In genomic region chr20:53890434-53891305, GRCh38 we compare ENCODE assay signal across 18 cellular contexts.
DNase-seq lines count a peak whose midpoint lies in the region; ATAC-seq, FAIRE-seq and TF ChIP-seq lines count a peak whose summit lies in the region.
"Had no signal": no experiment of that assay in that cellular context is flagged by ENCODE, and none has a peak within 500 bp of the region (broad histone marks: within the 10 kb centered on the region; RNA-seq: fewer than 3 reads in every experiment).

No MANE protein-coding gene starts in this region.

- TF ChIP-seq CTCF in K562 (IDR thresholded peaks at IDR 0.05 in 2 of 3, conservative IDR thresholded peaks at IDR 0.05 in 1 of 3; ENCODE audit: insufficient read depth in 2 of 3, low read depth in 1 of 3, low read length in 3 of 3) (no peak), mucosa of descending colon (IDR thresholded peaks at IDR 0.05) (no peak)

- no peak overlapping the region for H3K9ac ChIP-seq in K562 (ENCODE audit: insufficient read depth in 1 of 2, low read depth in 2 of 2, low read length in 2 of 2)

- no peak for FAIRE-seq in K562 (lab: Jason Lieb, UNC)
- FAIRE-seq: islet of Langerhans had no signal

- H3K4me3 Mint-ChIP-seq in activated T-helper 17 cell treated with anti-CD3 and anti-CD28 coated beads, Interleukin-2, amount 50 U/mL, for 72 hours, result no peak overlapping the region
- H3K4me3 Mint-ChIP-seq: WTC11 had no signal

- H3K9me1 ChIP-seq in K562 (ENCODE audit: control insufficient read depth, insufficient read depth, low read length), result no peaks in the 10 kb centered on the region

- BruUV-seq in K562 (replicated peaks; lab: Mats Ljungman, UMichigan), result no TSS peak

- ATAC-seq in K562 (no peak), mucosa of descending colon (peak; percentile 62), HG03280 (IDR thresholded peaks at IDR 0.05; ENCODE audit: unreplicated experiment) (no peak)
- no peak for ATAC-seq in activated T-helper 17 cell treated with anti-CD3 and anti-CD28 coated beads, Interleukin-2, amount 50 U/mL, for 72 hours (replicated peaks)
- ATAC-seq: WTC11 had no signal

- no peaks in the 10 kb centered on the region for H3K27me3 Mint-ChIP-seq in activated T-helper 17 cell treated with anti-CD3 and anti-CD28 coated beads, Interleukin-2, amount 50 U/mL, for 72 hours

- H3K36me3 ChIP-seq in K562 (ENCODE audit: control insufficient read depth, insufficient read depth, low read length) (no peaks in the 10 kb centered on the region), mucosa of descending colon (ENCODE audit: low read depth) (no peaks in the 10 kb centered on the region)
- H3K36me3 ChIP-seq: stomach had no signal

- POLR2A ChIA-PET in K562 (lab: Yijun Ruan, JAX), result interaction anchor here (0.6 kb wide), 1 partner anchor 11 kb away, joined by 3 read pairs; no protein-coding TSS in a partner anchor

- TF ChIP-seq RAD21 in K562 (CRISPR knock-in tag; conservative IDR thresholded peaks at IDR 0.05 in 1 of 2, IDR thresholded peaks at IDR 0.05 in 1 of 2), result no peak

- H2AFZ ChIP-seq in K562 (ENCODE audit: low read depth, low read length), result 0 out of 2 replicates have a peak overlapping the region, but pooled peaks have one; percentile 2

- H3K4me3 ChIP-seq in K562 (no peak overlapping the region), mucosa of descending colon (no peak overlapping the region)
- H3K4me3 ChIP-seq: stomach had no signal

- no peak for TF ChIP-seq EP300 in K562 (IDR thresholded peaks at IDR 0.05; ENCODE audit: low read length)

- no peaks in the 10 kb centered on the region for H3K27me3 ChIP-seq in K562 (ENCODE audit: control insufficient read depth in 2 of 2, insufficient read depth in 2 of 2, low read length in 2 of 2)
- H3K27me3 ChIP-seq: stomach had no signal

- CTCF ChIA-PET in K562 (lab: Yijun Ruan, JAX; ENCODE audit: low intra/inter-chr PET ratio), result no interaction called here

- intact Hi-C loops in K562 (cut with micrococcal nuclease) (no loop called here), mucosa of descending colon (cut with DNase I, micrococcal nuclease) (no loop called here)

- no peaks in the 10 kb centered on the region for H4K20me1 ChIP-seq in K562 (replicated peaks; ENCODE audit: control insufficient read depth, insufficient read depth, low read length)

- TF ChIP-seq POLR2A in K562 (conservative IDR thresholded peaks at IDR 0.05), result no peak

- H3K9me3 ChIP-seq in K562 (replicated peaks; ENCODE audit: control insufficient read depth, insufficient read depth, low read depth, low read length) (no peaks in the 10 kb centered on the region), mucosa of descending colon (no peaks in the 10 kb centered on the region)
- H3K9me3 ChIP-seq: stomach had no signal

- H3K27ac Mint-ChIP-seq in activated T-helper 17 cell treated with anti-CD3 and anti-CD28 coated beads, Interleukin-2, amount 50 U/mL, for 72 hours, result no peak overlapping the region
- H3K27ac Mint-ChIP-seq: WTC11 had no signal

- H3K79me2 ChIP-seq in K562 (ENCODE audit: control insufficient read depth, insufficient read depth, low read length), result no peaks in the 10 kb centered on the region

- in situ Hi-C loops in K562 (cut with MboI), result no loop called here

- peaks cover 7% of the 10 kb centered on the region for H3K36me3 Mint-ChIP-seq in activated T-helper 17 cell treated with anti-CD3 and anti-CD28 coated beads, Interleukin-2, amount 50 U/mL, for 72 hours (ENCODE audit: low read depth)

- peaks cover 19% of the 10 kb centered on the region for H3K4me1 Mint-ChIP-seq in activated T-helper 17 cell treated with anti-CD3 and anti-CD28 coated beads, Interleukin-2, amount 50 U/mL, for 72 hours

- H3K4me2 ChIP-seq in K562 (ENCODE audit: insufficient read depth, low read length), result no peak overlapping the region

- H3K4me1 ChIP-seq in K562 (replicated peaks in 1 of 2; ENCODE audit: control insufficient read depth in 2 of 2, insufficient read depth in 2 of 2, low read length in 2 of 2) (peaks cover 0 to 8% of the 10 kb centered on the region in 2 experiments; a peak in 2 of 5 replicates), mucosa of descending colon (ENCODE audit: low read depth) (peaks cover 20% of the 10 kb centered on the region)

- DNase-seq in Daoy (ENCODE audit: low read depth) (peak; percentile 61), M059J (ENCODE audit: low read depth) (peak; percentile 43), K562 (ENCODE audit: extremely low read depth in 1 of 4, low spot score in 3 of 4) (no peak), mucosa of descending colon (peak in 1 of 3 donors; percentile 61), AG08396 (ENCODE audit: low spot score) (no peak)
- DNase-seq: activated T-cell treated with anti-CD3 and anti-CD28 coated beads for 4 hours, amniotic stem cell, GDM1, NCI-H1694 treated with DMSO at 0.1 percent for 48 hours, NCI-H510A, nucleus accumbens, OCI-M1, stomach had no signal

- no peaks in the 10 kb centered on the region for H3K9me3 Mint-ChIP-seq in activated T-helper 17 cell treated with anti-CD3 and anti-CD28 coated beads, Interleukin-2, amount 50 U/mL, for 72 hours

- H3K27ac ChIP-seq in K562 (ENCODE audit: extremely low read depth, low read depth, low read length), result no peak overlapping the region
- H3K27ac ChIP-seq: HL-60 had no signal

- 68% methylated on average over 6 of the region's 6 CpGs for WGBS in K562 (ENCODE audit: insufficient coverage, low coverage, missing lambda C conversion rate)

TF ChIP-seq in K562, 482 proteins besides CTCF, POLR2A, EP300 and RAD21:
- TF ChIP-seq ZBTB11 (CRISPR knock-in tag; IDR thresholded peaks at IDR 0.05), result peak in 1 of 3 experiments; percentile 86; a peak in 2 of 6 replicates
- TF ChIP-seq RFX1 (IDR thresholded peaks at IDR 0.05), result peak; percentile 2; the same call in 1 of the 2 replicates
- TF ChIP-seq BMI1 (IDR thresholded peaks at IDR 0.05; ENCODE audit: low read length), result no peak

Comparison
In these comparisons a context has a peak if more than half of its experiments do, and no peak if none do; other contexts are left out.
1. DNase-seq: peak in Daoy (single experiment) and M059J (single experiment); none in K562 (0 of 4) and AG08396 (single experiment).